24 cellular contexts compared by ENCODE assay signal in genomic region chr19:27920774-27921173, GRCh38.
"Had no signal": no experiment of that assay in that cellular context is flagged by ENCODE, and none has a peak within 500 bp of the region (broad histone marks: within the 10 kb centered on the region; RNA-seq: fewer than 3 reads in every experiment).

No MANE protein-coding gene starts in this region.

- H3K9me3 ChIP-seq: stomach, suprapubic skin, testis, thoracic aorta, thyroid gland, tibial artery, tibial nerve, transverse colon, upper lobe of left lung, upper lobe of right lung, uterus, vagina had no signal

- H3K27me3 ChIP-seq: stomach, suprapubic skin, testis, thyroid gland, tibial artery, tibial nerve, transverse colon, upper lobe of left lung, upper lobe of right lung, uterus, vagina had no signal

- H3K27ac ChIP-seq: stomach, suprapubic skin, testis, thoracic aorta, thyroid gland, tibial artery, tibial nerve, transverse colon, upper lobe of left lung, upper lobe of right lung, uterus, vagina had no signal

- H3K36me3 ChIP-seq: stomach, suprapubic skin, thoracic aorta, thyroid gland, tibial artery, tibial nerve, transverse colon, upper lobe of left lung, upper lobe of right lung, uterus, vagina had no signal

- H3K4me1 ChIP-seq: stomach, suprapubic skin, testis, thyroid gland, tibial artery, tibial nerve, transverse colon, upper lobe of left lung, upper lobe of right lung, uterus, vagina had no signal

- H3K4me3 ChIP-seq: stomach, suprapubic skin, testis, thoracic aorta, thyroid gland, tibial artery, tibial nerve, transverse colon, upper lobe of left lung, upper lobe of right lung, uterus, vagina had no signal

- DNase-seq: stimulated activated CD4-positive, alpha-beta T cell treated with anti-CD3 and anti-CD28 coated beads, Interleukin-2, amount 100 ng/mL, for 48 hours; stimulated activated CD4-positive, alpha-beta T cell treated with anti-CD3 and anti-CD28 coated beads, Interleukin-4, amount 100 ng/mL, for 1 hour; stimulated activated CD4-positive, alpha-beta T cell treated with anti-CD3 and anti-CD28 coated beads, Interleukin-4, amount 100 ng/mL, for 24 hours; stimulated activated CD4-positive, alpha-beta T cell treated with anti-CD3 and anti-CD28 coated beads, Interleukin-4, amount 100 ng/mL, for 4 hours; stimulated activated CD8-positive, alpha-beta memory T cell treated with anti-CD3 and anti-CD28 coated beads, Interleukin-4, amount 100 ng/mL, for 48 hours; stimulated activated naive B cell treated with anti-CD40 and anti-IgM and Interleukin-4, amounts not matched to agents 10 μg/mL and 1 μg/mL and 100 μg/mL, for 72 hours; stimulated activated naive CD4-positive, alpha-beta T cell; stimulated activated naive CD4-positive, alpha-beta T cell treated with Interleukin-2 at 50 U/mL for 16 hours; stimulated activated naive CD8-positive, alpha-beta T cell treated with anti-CD3 and anti-CD28 coated beads, Interleukin-15, amount 100 ng/mL, for 72 hours; stimulated activated naive CD8-positive, alpha-beta T cell treated with anti-CD3 and anti-CD28 coated beads, Interleukin-15, Interleukin-2, amounts not matched to agents 100 U/mL and 50 U/mL, for 24 hours; stomach; substantia nigra; testis; thyroid gland; tibial artery; transverse colon; trophoblast cell; upper lobe of left lung; upper lobe of right lung; uterus had no signal
